2 cellular contexts compared by ENCODE assay signal in the genomic region with DNA sequence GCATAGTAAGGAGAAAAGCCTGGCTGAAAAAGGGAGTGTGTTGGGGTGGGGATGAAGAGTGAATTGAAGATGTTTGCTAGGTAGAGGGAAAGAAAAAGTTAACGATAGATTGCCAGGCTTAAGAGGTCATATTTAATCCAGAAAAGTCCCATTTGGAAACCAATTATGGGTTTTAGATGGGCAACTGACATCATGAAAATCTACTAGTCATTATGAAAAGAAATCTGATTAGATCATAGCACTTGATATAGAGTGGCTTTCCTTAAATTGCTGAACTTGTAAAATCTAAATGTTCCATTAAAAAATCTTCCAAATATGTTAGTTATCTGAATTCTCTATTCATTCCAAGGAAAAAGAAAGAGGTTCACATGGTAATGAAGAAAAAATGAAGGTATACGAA.
TF ChIP-seq lines count a peak whose summit lies in the region.

No MANE protein-coding gene starts in this region.

TF ChIP-seq in GM12878, 131 proteins besides CTCF, POLR2A, EP300 and RAD21 (continued from another document):
- TF ChIP-seq DPF2 (IDR thresholded peaks at IDR 0.05) (0 out of 2 replicates have a peak, but pooled peaks have one; percentile 6), IKZF2 (IDR thresholded peaks at IDR 0.05) (no peak), CBX5 (IDR thresholded peaks at IDR 0.05; ENCODE audit: low read depth) (no peak), SRF (IDR thresholded peaks at IDR 0.05; ENCODE audit: low read depth in 2 of 2, low read length in 2 of 2) (no peak)
TF ChIP-seq in GM12878: peak in this region for 2.

TF ChIP-seq in SK-N-SH treated with all-trans-retinoic acid at 6 μM for 48 hours, 23 proteins besides CTCF, POLR2A, EP300 and RAD21 (continued from another document):
- TF ChIP-seq ISL1 (CRISPR knock-in tag; IDR thresholded peaks at IDR 0.05) (no peak), CSDC2 (CRISPR knock-in tag; IDR thresholded peaks at IDR 0.05) (no peak), ZFP30 (CRISPR knock-in tag; IDR thresholded peaks at IDR 0.05) (no peak), ZNF70 (CRISPR knock-in tag; IDR thresholded peaks at IDR 0.05) (no peak), PATZ1 (CRISPR knock-in tag; IDR thresholded peaks at IDR 0.05; ENCODE audit: borderline replicate concordance) (no peak), ZFP3 (CRISPR knock-in tag; IDR thresholded peaks at IDR 0.05) (no peak), BACH2 (CRISPR knock-in tag; IDR thresholded peaks at IDR 0.05; ENCODE audit: borderline replicate concordance) (no peak), ZNF8 (CRISPR knock-in tag; IDR thresholded peaks at IDR 0.05) (no peak), CSRNP3 (CRISPR knock-in tag; IDR thresholded peaks at IDR 0.05) (no peak), ESRRG (CRISPR knock-in tag; IDR thresholded peaks at IDR 0.05) (no peak)
- TF ChIP-seq, protein P1, sequence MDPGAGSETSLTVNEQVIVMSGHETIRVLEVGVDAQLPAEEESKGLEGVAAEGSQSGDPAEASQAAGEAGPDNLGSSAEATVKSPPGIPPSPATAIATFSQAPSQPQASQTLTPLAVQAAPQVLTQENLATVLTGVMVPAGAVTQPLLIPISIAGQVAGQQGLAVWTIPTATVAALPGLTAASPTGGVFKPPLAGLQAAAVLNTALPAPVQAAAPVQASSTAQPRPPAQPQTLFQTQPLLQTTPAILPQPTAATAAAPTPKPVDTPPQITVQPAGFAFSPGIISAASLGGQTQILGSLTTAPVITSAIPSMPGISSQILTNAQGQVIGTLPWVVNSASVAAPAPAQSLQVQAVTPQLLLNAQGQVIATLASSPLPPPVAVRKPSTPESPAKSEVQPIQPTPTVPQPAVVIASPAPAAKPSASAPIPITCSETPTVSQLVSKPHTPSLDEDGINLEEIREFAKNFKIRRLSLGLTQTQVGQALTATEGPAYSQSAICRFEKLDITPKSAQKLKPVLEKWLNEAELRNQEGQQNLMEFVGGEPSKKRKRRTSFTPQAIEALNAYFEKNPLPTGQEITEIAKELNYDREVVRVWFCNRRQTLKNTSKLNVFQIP (CRISPR knock-in tag; IDR thresholded peaks at IDR 0.05; ENCODE audit: borderline replicate concordance, low read depth) = no peak
- TF ChIP-seq, protein P2, sequence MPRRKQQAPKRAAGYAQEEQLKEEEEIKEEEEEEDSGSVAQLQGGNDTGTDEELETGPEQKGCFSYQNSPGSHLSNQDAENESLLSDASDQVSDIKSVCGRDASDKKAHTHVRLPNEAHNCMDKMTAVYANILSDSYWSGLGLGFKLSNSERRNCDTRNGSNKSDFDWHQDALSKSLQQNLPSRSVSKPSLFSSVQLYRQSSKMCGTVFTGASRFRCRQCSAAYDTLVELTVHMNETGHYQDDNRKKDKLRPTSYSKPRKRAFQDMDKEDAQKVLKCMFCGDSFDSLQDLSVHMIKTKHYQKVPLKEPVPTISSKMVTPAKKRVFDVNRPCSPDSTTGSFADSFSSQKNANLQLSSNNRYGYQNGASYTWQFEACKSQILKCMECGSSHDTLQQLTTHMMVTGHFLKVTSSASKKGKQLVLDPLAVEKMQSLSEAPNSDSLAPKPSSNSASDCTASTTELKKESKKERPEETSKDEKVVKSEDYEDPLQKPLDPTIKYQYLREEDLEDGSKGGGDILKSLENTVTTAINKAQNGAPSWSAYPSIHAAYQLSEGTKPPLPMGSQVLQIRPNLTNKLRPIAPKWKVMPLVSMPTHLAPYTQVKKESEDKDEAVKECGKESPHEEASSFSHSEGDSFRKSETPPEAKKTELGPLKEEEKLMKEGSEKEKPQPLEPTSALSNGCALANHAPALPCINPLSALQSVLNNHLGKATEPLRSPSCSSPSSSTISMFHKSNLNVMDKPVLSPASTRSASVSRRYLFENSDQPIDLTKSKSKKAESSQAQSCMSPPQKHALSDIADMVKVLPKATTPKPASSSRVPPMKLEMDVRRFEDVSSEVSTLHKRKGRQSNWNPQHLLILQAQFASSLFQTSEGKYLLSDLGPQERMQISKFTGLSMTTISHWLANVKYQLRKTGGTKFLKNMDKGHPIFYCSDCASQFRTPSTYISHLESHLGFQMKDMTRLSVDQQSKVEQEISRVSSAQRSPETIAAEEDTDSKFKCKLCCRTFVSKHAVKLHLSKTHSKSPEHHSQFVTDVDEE (CRISPR knock-in tag; IDR thresholded peaks at IDR 0.05) = no peak
